In genomic region chr16:88382491-88383400, GRCh38 we compare ENCODE assay signal across 7 cellular contexts. TPM values are rescaled to one million over a fixed set of nuclear protein-coding genes. Genes with fewer than 3 reads are reported as not detected.
DNase-seq lines count a peak whose midpoint lies in the region; TF ChIP-seq lines count a peak whose summit lies in the region.

TSS of gene ZNF469 (plus strand) at chr16:88382959. CDS start at chr16:88427471, 44,512 bp downstream.

- in situ Hi-C loops in brain microvascular endothelial cell (cut with HindIII; ENCODE audit: low pct_ligation_motif_present, low sequenced_read_pairs), result no loop called here

- POLR2A ChIA-PET in HEK293T (lab: Yijun Ruan, JAX), result no interaction called here

- H3K4me3 ChIP-seq in brain microvascular endothelial cell (ENCODE audit: low read depth, low read length) (peak within 1 kb of the TSS; percentile 63), stomach (peak within 1 kb of the TSS; percentile 41 to 49 (median 46))

- CTCF ChIA-PET in HEK293T (lab: Yijun Ruan, JAX), result no interaction called here

- H3K27ac ChIP-seq in brain microvascular endothelial cell (peak within 1 kb of the TSS; percentile 77), stomach (peak within 1 kb of the TSS in 1 of 5 donors; percentile 18)

- no peak for TF ChIP-seq CTCF in brain microvascular endothelial cell (IDR thresholded peaks at IDR 0.05; ENCODE audit: low read depth, low read length, missing control alignments)
- no peak for TF ChIP-seq CTCF in stomach (IDR thresholded peaks at IDR 0.05)

- DNase-seq in HEK293T (ENCODE audit: extremely low spot score) (peak; percentile 62), brain microvascular endothelial cell (no peak), iris pigment epithelial cell (ENCODE audit: low read depth) (peak; percentile 34), stomach (peak; percentile 36), SW480 (ENCODE audit: low spot score) (no peak), NCI-H2081 (lab: John Stamatoyannopoulos, UW) (no peak), NOMO-1 (lab: John Stamatoyannopoulos, UW; ENCODE audit: unreplicated experiment in 2 of 2) (no peak)

- peaks cover 19 to 29% (median 26%) of the 10 kb centered on the region in 4 donors for H3K4me1 ChIP-seq in stomach

- H3K27me3 ChIP-seq in brain microvascular endothelial cell (replicated peaks), result no peaks in the 10 kb centered on the region
- H3K27me3 ChIP-seq in stomach, result peaks cover 0 to 84% (median 29%) of the 10 kb centered on the region in 3 donors

- no peak for TF ChIP-seq EP300 in stomach (IDR thresholded peaks at IDR 0.05)

- intact Hi-C loops in stomach (cut with DNase I; ENCODE audit: low total_unique reads), result no loop called here

- no peak for TF ChIP-seq POLR2A in stomach (IDR thresholded peaks at IDR 0.05)

- no peaks in the 10 kb centered on the region for H3K9me3 ChIP-seq in stomach

- peaks cover 2% of the 10 kb centered on the region for H3K36me3 ChIP-seq in brain microvascular endothelial cell (replicated peaks)
- no peaks in the 10 kb centered on the region for H3K36me3 ChIP-seq in stomach

- 9 to 41% (median 16%) methylated on average over 13 to 87 of the region's 87 CpGs for WGBS in stomach, 5 donors

TF ChIP-seq in HEK293T, 16 proteins besides CTCF, POLR2A, EP300 and RAD21:
- TF ChIP-seq HDGF (IDR thresholded peaks at IDR 0.05; ENCODE audit: borderline replicate concordance), result no peak
- no peak for TF ChIP-seq LEF1 (IDR thresholded peaks at IDR 0.05; ENCODE audit: borderline replicate concordance)
- TF ChIP-seq SP1 (IDR thresholded peaks at IDR 0.05), result no peak
- no peak for TF ChIP-seq CTBP1 (IDR thresholded peaks at IDR 0.05; ENCODE audit: borderline replicate concordance)
- no peak for TF ChIP-seq ARNT (IDR thresholded peaks at IDR 0.05)
- no peak for TF ChIP-seq ELF4 (IDR thresholded peaks at IDR 0.05)
- TF ChIP-seq ZNF384 (IDR thresholded peaks at IDR 0.05), result no peak
- TF ChIP-seq TARDBP (IDR thresholded peaks at IDR 0.05), result no peak
- TF ChIP-seq NFRKB (IDR thresholded peaks at IDR 0.05), result no peak
- no peak for TF ChIP-seq SUZ12 (IDR thresholded peaks at IDR 0.05)
- TF ChIP-seq FOXK2 (IDR thresholded peaks at IDR 0.05), result no peak
- no peak for TF ChIP-seq BHLHE40 (IDR thresholded peaks at IDR 0.05; ENCODE audit: borderline replicate concordance)
- TF ChIP-seq L3MBTL2 (conservative IDR thresholded peaks at IDR 0.05), result no peak
- TF ChIP-seq FOXM1 (IDR thresholded peaks at IDR 0.05; ENCODE audit: borderline replicate concordance), result no peak
- TF ChIP-seq FOXA1 (IDR thresholded peaks at IDR 0.05), result no peak
- no peak for TF ChIP-seq PKNOX1 (IDR thresholded peaks at IDR 0.05)

RNA-seq across cellular contexts. Expression of gene ZNF469, which starts in this region (rescaled TPM):
- 1 to 10 TPM in 3 of 5 donors, under 1 TPM in 2; under 0.01 to 6.2 (median 1.1) TPM for total RNA-seq in stomach
- under 1 TPM; 0.13 to 0.19 (median 0.15) TPM for polyA plus RNA-seq in stomach

Comparison
In these comparisons a context has a peak if more than half of its experiments do, and no peak if none do; other contexts are left out.
1. DNase-seq: peak in HEK293T (single experiment), iris pigment epithelial cell (single experiment) and stomach (single experiment); none in brain microvascular endothelial cell (single experiment), SW480 (single experiment), NCI-H2081 (0 of 2) and NOMO-1 (0 of 2).